ENCODE assay signal across 9 cellular contexts in genomic region chr1:42529724-42530161, GRCh38.
DNase-seq lines count a peak whose midpoint lies in the region; ATAC-seq and TF ChIP-seq lines count a peak whose summit lies in the region.
"Had no signal": no experiment of that assay in that cellular context is flagged by ENCODE, and none has a peak within 500 bp of the region (broad histone marks: within the 10 kb centered on the region; RNA-seq: fewer than 3 reads in every experiment).

No MANE protein-coding gene starts in this region.

- no peak for TF ChIP-seq POLR2A in prostate gland (IDR thresholded peaks at IDR 0.05)

- peak; percentile 7 for DNase-seq in stimulated activated CD4-positive, alpha-beta T cell treated with anti-CD3 and anti-CD28 coated beads, Interleukin-4, amount 100 ng/mL, for 24 hours
- no peak for DNase-seq in stimulated activated CD4-positive, alpha-beta T cell treated with anti-CD3 and anti-CD28 coated beads, Interleukin-4, amount 100 ng/mL, for 1 hour
- DNase-seq in activated CD4-positive, alpha-beta T cell treated with anti-CD3 and anti-CD28 coated beads, Interleukin-2, amount 10 ng/mL, durations not matched to agents 7 days and 5 days: no peak
- DNase-seq in iris pigment epithelial cell (ENCODE audit: low read depth) (peak; percentile 62), epidermal melanocyte (ENCODE audit: insufficient read length, low spot score) (no peak), prostate gland (ENCODE audit: low spot score) (no peak), Right ventricle myocardium inferior (ENCODE audit: missing footprints) (no peak)
- DNase-seq: stimulated activated CD4-positive, alpha-beta T cell treated with anti-CD3 and anti-CD28 coated beads, Interleukin-2, amount 100 ng/mL, for 24 hours had no signal

- TF ChIP-seq CTCF in prostate gland (IDR thresholded peaks at IDR 0.05): no peak

- POLR2A ChIA-PET in activated CD4-positive, alpha-beta T cell treated with anti-CD3 and anti-CD28 coated beads, Interleukin-2, amount 10 ng/mL, durations not matched to agents 7 days and 5 days (lab: Charles Lee): no interaction called here

- H3K27ac Mint-ChIP-seq in activated CD4-positive, alpha-beta T cell treated with anti-CD3 and anti-CD28 coated beads, Interleukin-2, amount 10 ng/mL, durations not matched to agents 7 days and 5 days: peak overlapping the region; percentile 68

- WGBS in prostate gland: 84% methylated on average over 3 of the region's 3 CpGs

- H3K27ac ChIP-seq in prostate gland: no peak overlapping the region

- no peaks in the 10 kb centered on the region for H3K36me3 ChIP-seq in prostate gland

- peaks cover 5% of the 10 kb centered on the region for H3K9me3 Mint-ChIP-seq in activated CD4-positive, alpha-beta T cell treated with anti-CD3 and anti-CD28 coated beads, Interleukin-2, amount 10 ng/mL, durations not matched to agents 7 days and 5 days

- peak overlapping the region; percentile 47 for H3K4me3 Mint-ChIP-seq in activated CD4-positive, alpha-beta T cell treated with anti-CD3 and anti-CD28 coated beads, Interleukin-2, amount 10 ng/mL, durations not matched to agents 7 days and 5 days

- peaks cover 21% of the 10 kb centered on the region for H3K4me1 Mint-ChIP-seq in activated CD4-positive, alpha-beta T cell treated with anti-CD3 and anti-CD28 coated beads, Interleukin-2, amount 10 ng/mL, durations not matched to agents 7 days and 5 days

- ATAC-seq in GM19324 (IDR thresholded peaks at IDR 0.05; ENCODE audit: low FRiP score, unreplicated experiment) (no peak), Right ventricle myocardium inferior (no peak)

- H3K36me3 Mint-ChIP-seq in activated CD4-positive, alpha-beta T cell treated with anti-CD3 and anti-CD28 coated beads, Interleukin-2, amount 10 ng/mL, durations not matched to agents 7 days and 5 days (ENCODE audit: low read depth): peaks cover 6% of the 10 kb centered on the region

- no peaks in the 10 kb centered on the region for H3K9me3 ChIP-seq in prostate gland

- H3K4me3 ChIP-seq in prostate gland: no peak overlapping the region

- CTCF ChIA-PET in activated CD4-positive, alpha-beta T cell treated with anti-CD3 and anti-CD28 coated beads, Interleukin-2, amount 10 ng/mL, durations not matched to agents 7 days and 5 days (lab: Charles Lee): no interaction called here

- intact Hi-C loops in prostate gland (cut with DNase I) (no loop called here), Right ventricle myocardium inferior (cut with DNase I) (no loop called here)

- H3K27me3 Mint-ChIP-seq in activated CD4-positive, alpha-beta T cell treated with anti-CD3 and anti-CD28 coated beads, Interleukin-2, amount 10 ng/mL, durations not matched to agents 7 days and 5 days: peaks cover 10% of the 10 kb centered on the region

- H3K27me3 ChIP-seq in prostate gland (replicated peaks; ENCODE audit: insufficient read depth): no peaks in the 10 kb centered on the region

- H3K4me1 ChIP-seq in prostate gland (replicated peaks): no peaks in the 10 kb centered on the region

Comparison
In these comparisons a context has a peak if more than half of its experiments do, and no peak if none do; other contexts are left out.
1. DNase-seq: peak in stimulated activated CD4-positive, alpha-beta T cell treated with anti-CD3 and anti-CD28 coated beads, Interleukin-4, amount 100 ng/mL, for 24 hours (single experiment) and iris pigment epithelial cell (single experiment); none in stimulated activated CD4-positive, alpha-beta T cell treated with anti-CD3 and anti-CD28 coated beads, Interleukin-4, amount 100 ng/mL, for 1 hour (single experiment), activated CD4-positive, alpha-beta T cell treated with anti-CD3 and anti-CD28 coated beads, Interleukin-2, amount 10 ng/mL, durations not matched to agents 7 days and 5 days (single experiment), epidermal melanocyte (single experiment), prostate gland (single experiment) and Right ventricle myocardium inferior (single experiment).